ENCODE assay signal across 13 cellular contexts in genomic region chr18:55419132-55419938, GRCh38.
DNase-seq lines count a peak whose midpoint lies in the region; ATAC-seq and TF ChIP-seq lines count a peak whose summit lies in the region.
"Had no signal": no experiment of that assay in that cellular context is flagged by ENCODE, and none has a peak within 500 bp of the region (broad histone marks: within the 10 kb centered on the region; RNA-seq: fewer than 3 reads in every experiment).

No MANE protein-coding gene starts in this region.

- peaks cover 3% of the 10 kb centered on the region for H3K4me1 ChIP-seq in right cardiac atrium (ENCODE audit: control insufficient read depth, insufficient read depth, low read length)

- DNase-seq in right cardiac atrium: no peak
- DNase-seq in Right ventricle myocardium superior: no peak
- DNase-seq in dermis microvascular lymphatic vessel endothelial cell (ENCODE audit: low read depth in 2 of 2): peak; percentile 53 to 66
- DNase-seq in myocyte (ENCODE audit: low read depth): peak; percentile 18
- no peak for DNase-seq in GM03348 (ENCODE audit: low spot score)
- no peak for DNase-seq in posterior vena cava (ENCODE audit: low spot score)
- no peak for DNase-seq in NOMO-1 (lab: John Stamatoyannopoulos, UW; ENCODE audit: unreplicated experiment in 2 of 2)
- no peak for DNase-seq in type B pancreatic cell (ENCODE audit: extremely low spot score, unreplicated experiment)
- DNase-seq: activated gamma-delta T cell; mucosa of descending colon; stimulated activated CD4-positive, alpha-beta T cell treated with anti-CD3 and anti-CD28 coated beads, Interleukin-4, amount 100 ng/mL, for 1 hour had no signal

- peak overlapping the region; percentile 80 for H3K27ac ChIP-seq in right cardiac atrium (ENCODE audit: low read length)
- H3K27ac ChIP-seq: epithelial cell of prostate had no signal

- no peaks in the 10 kb centered on the region for H3K9me3 Mint-ChIP-seq in type B pancreatic cell

- WGBS in right cardiac atrium: 52% methylated on average over 5 of the region's 5 CpGs

- no peak overlapping the region for H3K4me3 Mint-ChIP-seq in type B pancreatic cell

- intact Hi-C loops in right cardiac atrium (cut with DNase I) (loop anchor here (5.0 to 10.0 kb wide), 8 partner anchors 95 to 1158 kb away; partner anchors contain the start of gene TCF4 (in 4 of the 4)), Right ventricle myocardium superior (cut with DNase I) (loop anchor here (5.0 to 10.0 kb wide), 3 partner anchors 185 to 1158 kb away; no protein-coding TSS in a partner anchor), posterior vena cava (cut with DNase I) (loop anchor here (5.0 to 10.0 kb wide), 2 partner anchors 165 to 1158 kb away; partner anchors contain the start of gene TCF4 (in 1 of the 2))

- no peaks in the 10 kb centered on the region for H3K9me3 ChIP-seq in right cardiac atrium (ENCODE audit: control insufficient read depth, low read length)
- H3K9me3 ChIP-seq: mucosa of descending colon had no signal

- no peak for TF ChIP-seq CTCF in type B pancreatic cell (conservative IDR thresholded peaks at IDR 0.05)

- no peaks in the 10 kb centered on the region for H3K27me3 Mint-ChIP-seq in type B pancreatic cell

- H3K36me3 Mint-ChIP-seq in type B pancreatic cell: no peaks in the 10 kb centered on the region

- H3K4me3 ChIP-seq in right cardiac atrium (ENCODE audit: low read length): peak overlapping the region; percentile 48
- H3K4me3 ChIP-seq: K562, mucosa of descending colon had no signal

- no peak overlapping the region for H3K27ac Mint-ChIP-seq in type B pancreatic cell

- no peaks in the 10 kb centered on the region for H3K27me3 ChIP-seq in right cardiac atrium (ENCODE audit: control insufficient read depth, insufficient read depth)

- no peak for ATAC-seq in right cardiac atrium
- ATAC-seq in Right ventricle myocardium superior (ENCODE audit: poor library complexity): no peak
- ATAC-seq: K562, mucosa of descending colon had no signal

- peaks cover 56% of the 10 kb centered on the region for H3K4me1 Mint-ChIP-seq in type B pancreatic cell (ENCODE audit: unreplicated experiment)

Comparison
In these comparisons a context has a peak if more than half of its experiments do, and no peak if none do; other contexts are left out.
1. DNase-seq: peak in dermis microvascular lymphatic vessel endothelial cell (2 of 2) and myocyte (single experiment); none in right cardiac atrium (0 of 3), Right ventricle myocardium superior (single experiment), GM03348 (single experiment), posterior vena cava (single experiment), NOMO-1 (0 of 2) and type B pancreatic cell (single experiment).